ENCODE assay signal across 26 cellular contexts in genomic region chr1:81510701-81511100, GRCh38.
DNase-seq lines count a peak whose midpoint lies in the region; ATAC-seq, FAIRE-seq and TF ChIP-seq lines count a peak whose summit lies in the region.
"Had no signal": no experiment of that assay in that cellular context is flagged by ENCODE, and none has a peak within 500 bp of the region (broad histone marks: within the 10 kb centered on the region; RNA-seq: fewer than 3 reads in every experiment).

No MANE protein-coding gene starts in this region.

- no peaks in the 10 kb centered on the region for H3K9me2 ChIP-seq in OCI-LY7 (ENCODE audit: insufficient read depth, low read length)

- H3K27me3 ChIP-seq in bronchial epithelial cell (ENCODE audit: control insufficient read depth, insufficient read depth, low read length) = no peaks in the 10 kb centered on the region
- H3K27me3 ChIP-seq in foreskin keratinocyte = no peaks in the 10 kb centered on the region
- H3K27me3 ChIP-seq: BE2C; BLaER1 treated with 17β-estradiol and CSF1 and Interleukin-3, amounts not matched to agents 10 nM and 100 nM had no signal

- DNase-seq in bronchial epithelial cell (ENCODE audit: low read depth) (peak; percentile 68), epithelial cell of prostate (ENCODE audit: low read depth, low spot score) (no peak), foreskin keratinocyte (peak; percentile 15 to 49), OCI-LY7 (ENCODE audit: low spot score) (no peak), glutamatergic neuron (no peak)
- no peak for DNase-seq in activated naive CD4-positive, alpha-beta T cell treated with anti-CD3 and anti-CD28 coated beads for 36 hours
- DNase-seq: 8988T; ACHN; AML-193; BE2C; CD4-positive, alpha-beta T cell; CD8-positive, alpha-beta memory T cell; DMS 273 treated with DMSO at 0.1 percent for 48 hours; DMS79; EL; GDM1; GM23248; H7; HCEC 1CT had no signal

- no peaks in the 10 kb centered on the region for H3K9me3 ChIP-seq in OCI-LY7 (ENCODE audit: low read length)
- H3K9me3 ChIP-seq: A549; BE2C; BLaER1 treated with 17β-estradiol and CSF1 and Interleukin-3, amounts not matched to agents 10 nM and 100 nM had no signal

- no peak overlapping the region for H3K4me3 Mint-ChIP-seq in activated naive CD4-positive, alpha-beta T cell treated with anti-CD3 and anti-CD28 coated beads for 36 hours
- H3K4me3 Mint-ChIP-seq in glutamatergic neuron (ENCODE audit: unreplicated experiment) = no peak overlapping the region
- H3K4me3 Mint-ChIP-seq: CD14-positive monocyte; CD4-positive, alpha-beta T cell; CD8-positive, alpha-beta memory T cell had no signal

- H3K79me2 ChIP-seq in OCI-LY7 (ENCODE audit: insufficient read depth, low read depth, low read length) = no peaks in the 10 kb centered on the region

- no peaks in the 10 kb centered on the region for H3K27me3 Mint-ChIP-seq in activated naive CD4-positive, alpha-beta T cell treated with anti-CD3 and anti-CD28 coated beads for 36 hours (ENCODE audit: low read depth)
- H3K27me3 Mint-ChIP-seq in glutamatergic neuron (ENCODE audit: unreplicated experiment) = peaks cover 3% of the 10 kb centered on the region
- H3K27me3 Mint-ChIP-seq: CD4-positive, alpha-beta T cell; CD8-positive, alpha-beta memory T cell had no signal

- no peaks in the 10 kb centered on the region for H3K4me1 Mint-ChIP-seq in activated naive CD4-positive, alpha-beta T cell treated with anti-CD3 and anti-CD28 coated beads for 36 hours (ENCODE audit: low read depth)
- H3K4me1 Mint-ChIP-seq in glutamatergic neuron (ENCODE audit: low read depth, unreplicated experiment) = peaks cover 8% of the 10 kb centered on the region
- H3K4me1 Mint-ChIP-seq: CD14-positive monocyte; CD8-positive, alpha-beta memory T cell had no signal

- H3K4me1 ChIP-seq in foreskin keratinocyte (peaks cover 15% of the 10 kb centered on the region), OCI-LY7 (ENCODE audit: insufficient read depth, low read length, poor library complexity, severe bottlenecking) (peaks cover 8% of the 10 kb centered on the region)
- H3K4me1 ChIP-seq: A549, BE2C had no signal

- intact Hi-C loops in OCI-LY7 (cut with micrococcal nuclease; ENCODE audit: unreplicated experiment) = no loop called here
- intact Hi-C loops in activated naive CD4-positive, alpha-beta T cell treated with anti-CD3 and anti-CD28 coated beads for 36 hours (cut with micrococcal nuclease) = no loop called here

- no peaks in the 10 kb centered on the region for H3K36me3 ChIP-seq in bronchial epithelial cell (ENCODE audit: control insufficient read depth, insufficient read depth, low read length)
- H3K36me3 ChIP-seq in OCI-LY7 (ENCODE audit: insufficient read depth, low read length) = no peaks in the 10 kb centered on the region
- H3K36me3 ChIP-seq: BE2C; BLaER1 treated with 17β-estradiol and CSF1 and Interleukin-3, amounts not matched to agents 10 nM and 100 nM had no signal

- H3K27ac Mint-ChIP-seq in activated naive CD4-positive, alpha-beta T cell treated with anti-CD3 and anti-CD28 coated beads for 36 hours = no peak overlapping the region
- H3K27ac Mint-ChIP-seq in glutamatergic neuron (ENCODE audit: unreplicated experiment) = no peak overlapping the region
- H3K27ac Mint-ChIP-seq: CD14-positive monocyte; CD4-positive, alpha-beta T cell; CD8-positive, alpha-beta memory T cell had no signal

- no peaks in the 10 kb centered on the region for H3K36me3 Mint-ChIP-seq in activated naive CD4-positive, alpha-beta T cell treated with anti-CD3 and anti-CD28 coated beads for 36 hours (ENCODE audit: low read depth)
- H3K36me3 Mint-ChIP-seq in glutamatergic neuron (ENCODE audit: unreplicated experiment) = no peaks in the 10 kb centered on the region
- H3K36me3 Mint-ChIP-seq: CD14-positive monocyte; CD8-positive, alpha-beta memory T cell had no signal

- H4K20me1 ChIP-seq in OCI-LY7 (ENCODE audit: insufficient read depth, low read length) = no peaks in the 10 kb centered on the region
- H4K20me1 ChIP-seq: BLaER1 treated with 17β-estradiol and CSF1 and Interleukin-3, amounts not matched to agents 10 nM and 100 nM had no signal

- FAIRE-seq in bronchial epithelial cell (lab: Jason Lieb, UNC) = no peak
- FAIRE-seq: A549, D721Med, GM12878, GM19239, H1 had no signal

- CTCF ChIA-PET in OCI-LY7 (lab: Charles Lee; ENCODE audit: unreplicated experiment) = no interaction called here
- CTCF ChIA-PET in activated naive CD4-positive, alpha-beta T cell treated with anti-CD3 and anti-CD28 coated beads for 36 hours (lab: Charles Lee) = no interaction called here

- H3K4me3 ChIP-seq in bronchial epithelial cell (ENCODE audit: low read depth, low read length) (no peak overlapping the region), OCI-LY7 (ENCODE audit: low read depth, low read length, poor library complexity, severe bottlenecking) (no peak overlapping the region)
- H3K4me3 ChIP-seq: A549; BLaER1 treated with 17β-estradiol and CSF1 and Interleukin-3, amounts not matched to agents 10 nM and 100 nM; GM12878; GM23248 had no signal

- no peak for ATAC-seq in foreskin keratinocyte
- ATAC-seq: A549, GM12878 had no signal

- H3K4me2 ChIP-seq in OCI-LY7 (ENCODE audit: low read length) = no peak overlapping the region
- H3K4me2 ChIP-seq: A549; BLaER1 treated with 17β-estradiol and CSF1 and Interleukin-3, amounts not matched to agents 10 nM and 100 nM had no signal

- POLR2A ChIA-PET in OCI-LY7 (lab: Charles Lee) = interaction anchor here (0.6 to 1.1 kb wide), 3 partner anchors 12 to 777 kb away, joined by 3 to 4 read pairs (median 4); no protein-coding TSS in a partner anchor

- H3K9me3 Mint-ChIP-seq in activated naive CD4-positive, alpha-beta T cell treated with anti-CD3 and anti-CD28 coated beads for 36 hours = no peaks in the 10 kb centered on the region
- no peaks in the 10 kb centered on the region for H3K9me3 Mint-ChIP-seq in glutamatergic neuron (ENCODE audit: unreplicated experiment)
- H3K9me3 Mint-ChIP-seq: CD4-positive, alpha-beta T cell had no signal

- TF ChIP-seq CTCF in bronchial epithelial cell (IDR thresholded peaks at IDR 0.05; ENCODE audit: insufficient read depth, low read length, severe bottlenecking) (no peak), foreskin keratinocyte (conservative IDR thresholded peaks at IDR 0.05) (no peak), OCI-LY7 (conservative IDR thresholded peaks at IDR 0.05; ENCODE audit: low read length) (no peak), glutamatergic neuron (IDR thresholded peaks at IDR 0.05; ENCODE audit: partially characterized antibody, unreplicated experiment) (no peak)

- H2AFZ ChIP-seq in OCI-LY7 (ENCODE audit: low read length) = no peak overlapping the region
- H2AFZ ChIP-seq: GM23248 had no signal

- no TSS peak for BruUV-seq in OCI-LY7 (replicated peaks; lab: Mats Ljungman, UMichigan)

- peak overlapping the region; percentile 61 for H3K27ac ChIP-seq in epithelial cell of prostate
- H3K27ac ChIP-seq in foreskin keratinocyte = no peak overlapping the region
- H3K27ac ChIP-seq in OCI-LY7 (ENCODE audit: low read depth, low read length, poor library complexity, severe bottlenecking) = no peak overlapping the region
- H3K27ac ChIP-seq: A549; BLaER1 treated with 17β-estradiol and CSF1 and Interleukin-3, amounts not matched to agents 10 nM and 100 nM; GM23248 had no signal

Comparison
In these comparisons a context has a peak if more than half of its experiments do, and no peak if none do; other contexts are left out.
1. DNase-seq: peak in bronchial epithelial cell (single experiment) and foreskin keratinocyte (2 of 2); none in epithelial cell of prostate (single experiment), OCI-LY7 (single experiment), activated naive CD4-positive, alpha-beta T cell treated with anti-CD3 and anti-CD28 coated beads for 36 hours (single experiment) and glutamatergic neuron (single experiment).